Comparison of ENCODE assay signal across 11 cellular contexts in genomic region chr22:30823015-30823370, GRCh38.
A peak's percentile ranks its signal among the peaks of the same experiment; 100 is the strongest.
DNase-seq lines count a peak whose midpoint lies in the region; ATAC-seq and TF ChIP-seq lines count a peak whose summit lies in the region.
"Had no signal": no experiment of that assay in that cellular context is flagged by ENCODE, and none has a peak within 500 bp of the region (broad histone marks: within the 10 kb centered on the region; RNA-seq: fewer than 3 reads in every experiment).

No MANE protein-coding gene starts in this region.

- no peak overlapping the region for H3K9ac ChIP-seq in HUES6 (ENCODE audit: low read length)

- H3K36me3 ChIP-seq in CD4-positive, alpha-beta memory T cell (ENCODE audit: insufficient read depth, low read length): no peaks in the 10 kb centered on the region
- H3K36me3 ChIP-seq in HUES6 (ENCODE audit: control insufficient read depth, insufficient read depth, low read length): no peaks in the 10 kb centered on the region
- H3K36me3 ChIP-seq: ascending aorta, WERI-Rb-1 had no signal

- H3K9me3 ChIP-seq in CD4-positive, alpha-beta memory T cell (ENCODE audit: control insufficient read depth in 1 of 2, low read length in 2 of 2): no peaks in the 10 kb centered on the region
- H3K9me3 ChIP-seq in HUES6 (ENCODE audit: control insufficient read depth, insufficient read depth, low read depth, low read length): no peaks in the 10 kb centered on the region
- H3K9me3 ChIP-seq: ascending aorta had no signal

- H3K4me1 ChIP-seq in CD4-positive, alpha-beta memory T cell (ENCODE audit: insufficient read depth, low read length): peaks cover 9% of the 10 kb centered on the region
- H3K4me1 ChIP-seq in HUES6 (ENCODE audit: control insufficient read depth, insufficient read depth, low read length): peaks cover 4% of the 10 kb centered on the region; the same call in 1 of the 2 replicates

- peaks cover 34 to 52% of the 10 kb centered on the region in 2 donors for H3K27me3 Mint-ChIP-seq in CD4-positive, alpha-beta memory T cell
- H3K27me3 Mint-ChIP-seq in mesothelial cell of epicardium (ENCODE audit: low read depth): peaks cover 91% of the 10 kb centered on the region

- H3K27ac Mint-ChIP-seq in CD4-positive, alpha-beta memory T cell: no peak overlapping the region
- H3K27ac Mint-ChIP-seq in mesothelial cell of epicardium: no peak overlapping the region

- H3K27me3 ChIP-seq in CD4-positive, alpha-beta memory T cell (ENCODE audit: insufficient read depth, low read length): peaks cover 11% of the 10 kb centered on the region
- H3K27me3 ChIP-seq in HUES6 (ENCODE audit: control insufficient read depth, insufficient read depth, low read length): peaks cover 48% of the 10 kb centered on the region
- H3K27me3 ChIP-seq: ascending aorta had no signal

- intact Hi-C loops in CD4-positive, alpha-beta memory T cell (cut with micrococcal nuclease): no loop called here

- TF ChIP-seq CTCF in coronary artery (IDR thresholded peaks at IDR 0.05) (no peak), mesothelial cell of epicardium (IDR thresholded peaks at IDR 0.05; ENCODE audit: unreplicated experiment) (no peak)

- DNase-seq in CD4-positive, alpha-beta memory T cell: no peak
- DNase-seq in coronary artery (ENCODE audit: low spot score) (peak; percentile 45), mesothelial cell of epicardium (ENCODE audit: low spot score in 2 of 2, unreplicated experiment in 2 of 2) (no peak), NCI-H446 treated with DMSO at 0.1 percent for 48 hours (lab: John Stamatoyannopoulos, UW) (no peak)
- DNase-seq in stimulated activated CD4-positive, alpha-beta T cell treated with anti-CD3 and anti-CD28 coated beads, Interleukin-15, amount 100 ng/mL, for 24 hours: no peak
- DNase-seq: WERI-Rb-1 had no signal

- peak overlapping the region in 7 of 8 donors; percentile 19 to 68 (median 51) for H3K4me3 Mint-ChIP-seq in CD4-positive, alpha-beta memory T cell
- peak overlapping the region; percentile 22 for H3K4me3 Mint-ChIP-seq in mesothelial cell of epicardium
- H3K4me3 Mint-ChIP-seq: IgD-negative memory B cell had no signal

- peaks cover 1 to 16% (median 5%) of the 10 kb centered on the region in 4 donors for H3K4me1 Mint-ChIP-seq in CD4-positive, alpha-beta memory T cell
- H3K4me1 Mint-ChIP-seq in mesothelial cell of epicardium: peaks cover 2% of the 10 kb centered on the region

- POLR2A ChIA-PET in CD4-positive, alpha-beta memory T cell (lab: Charles Lee; ENCODE audit: partially characterized antibody): no interaction called here

- no peak for ATAC-seq in GM21423 (IDR thresholded peaks at IDR 0.05; ENCODE audit: unreplicated experiment)
- ATAC-seq in GM18520 (IDR thresholded peaks at IDR 0.05; ENCODE audit: unreplicated experiment): no peak

- no peak overlapping the region for H3K4me3 ChIP-seq in CD4-positive, alpha-beta memory T cell (ENCODE audit: low read length in 2 of 2)
- peak overlapping the region; percentile 75 for H3K4me3 ChIP-seq in HUES6 (ENCODE audit: low read depth, low read length)
- no peak overlapping the region for H3K4me3 ChIP-seq in coronary artery

- no peaks in the 10 kb centered on the region for H3K36me3 Mint-ChIP-seq in CD4-positive, alpha-beta memory T cell
- H3K36me3 Mint-ChIP-seq in mesothelial cell of epicardium: no peaks in the 10 kb centered on the region
- H3K36me3 Mint-ChIP-seq: IgD-negative memory B cell had no signal

- H3K27ac ChIP-seq in CD4-positive, alpha-beta memory T cell (ENCODE audit: low read depth, low read length): no peak overlapping the region
- H3K27ac ChIP-seq in HUES6 (ENCODE audit: low read depth, low read length): no peak overlapping the region
- H3K27ac ChIP-seq in coronary artery: no peak overlapping the region
- H3K27ac ChIP-seq: ascending aorta, WERI-Rb-1 had no signal

- H3K9me3 Mint-ChIP-seq in CD4-positive, alpha-beta memory T cell: no peaks in the 10 kb centered on the region
- no peaks in the 10 kb centered on the region for H3K9me3 Mint-ChIP-seq in mesothelial cell of epicardium

- CTCF ChIA-PET in CD4-positive, alpha-beta memory T cell (lab: Charles Lee; ENCODE audit: partially characterized antibody): no interaction called here
